ENCODE assay signal across 17 cellular contexts in genomic region chr5:82748688-82749091, GRCh38.
DNase-seq lines count a peak whose midpoint lies in the region; ATAC-seq and TF ChIP-seq lines count a peak whose summit lies in the region.
"Had no signal": no experiment of that assay in that cellular context is flagged by ENCODE, and none has a peak within 500 bp of the region (broad histone marks: within the 10 kb centered on the region; RNA-seq: fewer than 3 reads in every experiment).

No MANE protein-coding gene starts in this region.

- no peak for ATAC-seq in CD8-positive, alpha-beta T cell
- ATAC-seq in activated naive CD8-positive, alpha-beta T cell treated with anti-CD3 and anti-CD28 coated beads, Interleukin-2, amount 10 ng/mL, durations not matched to agents 7 days and 5 days (ENCODE audit: low read depth) = peak; percentile 56
- peak; percentile 55 to 63 for ATAC-seq in natural killer cell treated with Interleukin-12 subunit alpha and Interleukin-12 subunit beta and Interleukin-15 and Interleukin-18, amount 100 ng/mL, for 72 hours
- ATAC-seq: gastrocnemius medialis had no signal

- H3K36me3 Mint-ChIP-seq in CD8-positive, alpha-beta T cell = no peaks in the 10 kb centered on the region
- H3K36me3 Mint-ChIP-seq in activated naive CD8-positive, alpha-beta T cell treated with anti-CD3 and anti-CD28 coated beads, Interleukin-2, amount 10 ng/mL, durations not matched to agents 7 days and 5 days = peaks cover 30% of the 10 kb centered on the region
- H3K36me3 Mint-ChIP-seq in natural killer cell treated with Interleukin-12 subunit alpha and Interleukin-12 subunit beta and Interleukin-15 and Interleukin-18, amount 100 ng/mL, for 72 hours = peaks cover 14% of the 10 kb centered on the region

- H3K27ac ChIP-seq in CD8-positive, alpha-beta T cell (ENCODE audit: low read depth, low read length) = no peak overlapping the region
- H3K27ac ChIP-seq: breast epithelium, C4-2B, gastrocnemius medialis, tibial artery had no signal

- no peaks in the 10 kb centered on the region for H3K9me3 ChIP-seq in CD8-positive, alpha-beta T cell (ENCODE audit: low read length)
- H3K9me3 ChIP-seq: breast epithelium, gastrocnemius medialis had no signal

- no peaks in the 10 kb centered on the region for H3K36me3 ChIP-seq in CD8-positive, alpha-beta T cell (ENCODE audit: insufficient read depth, low read length)
- H3K36me3 ChIP-seq: breast epithelium, gastrocnemius medialis, tibial artery had no signal

- H3K27me3 Mint-ChIP-seq in CD8-positive, alpha-beta T cell (ENCODE audit: low read depth) = no peaks in the 10 kb centered on the region
- H3K27me3 Mint-ChIP-seq in activated naive CD8-positive, alpha-beta T cell treated with anti-CD3 and anti-CD28 coated beads, Interleukin-2, amount 10 ng/mL, durations not matched to agents 7 days and 5 days = peaks cover 3% of the 10 kb centered on the region
- H3K27me3 Mint-ChIP-seq in natural killer cell treated with Interleukin-12 subunit alpha and Interleukin-12 subunit beta and Interleukin-15 and Interleukin-18, amount 100 ng/mL, for 72 hours = no peaks in the 10 kb centered on the region

- POLR2A ChIA-PET in CD8-positive, alpha-beta T cell (lab: Charles Lee) = no interaction called here
- POLR2A ChIA-PET in activated naive CD8-positive, alpha-beta T cell treated with anti-CD3 and anti-CD28 coated beads, Interleukin-2, amount 10 ng/mL, durations not matched to agents 7 days and 5 days (lab: Charles Lee) = no interaction called here

- no peak overlapping the region for H3K4me3 Mint-ChIP-seq in CD8-positive, alpha-beta T cell
- H3K4me3 Mint-ChIP-seq in activated naive CD8-positive, alpha-beta T cell treated with anti-CD3 and anti-CD28 coated beads, Interleukin-2, amount 10 ng/mL, durations not matched to agents 7 days and 5 days = peak overlapping the region; percentile 47
- H3K4me3 Mint-ChIP-seq in natural killer cell treated with Interleukin-12 subunit alpha and Interleukin-12 subunit beta and Interleukin-15 and Interleukin-18, amount 100 ng/mL, for 72 hours = peak overlapping the region; percentile 45
- H3K4me3 Mint-ChIP-seq: HFFc6 had no signal

- CTCF ChIA-PET in CD8-positive, alpha-beta T cell (lab: Charles Lee) = no interaction called here

- H3K4me1 Mint-ChIP-seq in CD8-positive, alpha-beta T cell (ENCODE audit: low read depth) = peaks cover 21% of the 10 kb centered on the region
- peaks cover 24% of the 10 kb centered on the region for H3K4me1 Mint-ChIP-seq in activated naive CD8-positive, alpha-beta T cell treated with anti-CD3 and anti-CD28 coated beads, Interleukin-2, amount 10 ng/mL, durations not matched to agents 7 days and 5 days
- peaks cover 26 to 31% of the 10 kb centered on the region in 2 donors for H3K4me1 Mint-ChIP-seq in natural killer cell treated with Interleukin-12 subunit alpha and Interleukin-12 subunit beta and Interleukin-15 and Interleukin-18, amount 100 ng/mL, for 72 hours (ENCODE audit: low read depth in 2 of 2)

- TF ChIP-seq CTCF in CD8-positive, alpha-beta T cell (IDR thresholded peaks at IDR 0.05) = no peak

- no peaks in the 10 kb centered on the region for H3K9me3 Mint-ChIP-seq in CD8-positive, alpha-beta T cell
- peaks cover 12% of the 10 kb centered on the region for H3K9me3 Mint-ChIP-seq in activated naive CD8-positive, alpha-beta T cell treated with anti-CD3 and anti-CD28 coated beads, Interleukin-2, amount 10 ng/mL, durations not matched to agents 7 days and 5 days
- H3K9me3 Mint-ChIP-seq in natural killer cell treated with Interleukin-12 subunit alpha and Interleukin-12 subunit beta and Interleukin-15 and Interleukin-18, amount 100 ng/mL, for 72 hours = peaks cover 2% of the 10 kb centered on the region

- intact Hi-C loops in CD8-positive, alpha-beta T cell (cut with DNase I, micrococcal nuclease) = loop anchor here in 1 of 2 experiments (1.0 kb wide), 1 partner anchor 32 kb away; no protein-coding TSS in a partner anchor

- no peaks in the 10 kb centered on the region for H3K27me3 ChIP-seq in CD8-positive, alpha-beta T cell (ENCODE audit: insufficient read depth, low read length)
- H3K27me3 ChIP-seq: breast epithelium, gastrocnemius medialis, tibial artery had no signal

- H3K27ac Mint-ChIP-seq in CD8-positive, alpha-beta T cell = peak overlapping the region; percentile 25
- H3K27ac Mint-ChIP-seq in activated naive CD8-positive, alpha-beta T cell treated with anti-CD3 and anti-CD28 coated beads, Interleukin-2, amount 10 ng/mL, durations not matched to agents 7 days and 5 days = peak overlapping the region; percentile 73
- H3K27ac Mint-ChIP-seq in natural killer cell treated with Interleukin-12 subunit alpha and Interleukin-12 subunit beta and Interleukin-15 and Interleukin-18, amount 100 ng/mL, for 72 hours = peak overlapping the region; percentile 17 to 72
- H3K27ac Mint-ChIP-seq: HFFc6 had no signal

- H3K4me1 ChIP-seq in CD8-positive, alpha-beta T cell (ENCODE audit: insufficient read depth, low read length) = peaks cover 18% of the 10 kb centered on the region
- H3K4me1 ChIP-seq: breast epithelium had no signal

- H3K4me3 ChIP-seq in CD8-positive, alpha-beta T cell (ENCODE audit: low read depth, low read length) = no peak overlapping the region
- H3K4me3 ChIP-seq: breast epithelium, gastrocnemius medialis, tibial artery had no signal

- DNase-seq in CD8-positive, alpha-beta T cell = no peak
- DNase-seq in HT1080 (ENCODE audit: low read depth) (peak; percentile 23), NCI-H774 (lab: John Stamatoyannopoulos, UW) (no peak), cortex of kidney (lab: John Stamatoyannopoulos, UW) (no peak), mesenteric fat pad (ENCODE audit: low spot score) (no peak)
- DNase-seq in activated naive CD8-positive, alpha-beta T cell treated with anti-CD3 and anti-CD28 coated beads, Interleukin-2, amount 10 ng/mL, durations not matched to agents 7 days and 5 days = no peak
- no peak for DNase-seq in natural killer cell treated with Interleukin-12 subunit alpha and Interleukin-12 subunit beta and Interleukin-15 and Interleukin-18, amount 100 ng/mL, for 72 hours (ENCODE audit: low spot score)
- no peak for DNase-seq in stimulated activated CD4-positive, alpha-beta T cell treated with anti-CD3 and anti-CD28 coated beads, Interleukin-1b, Interleukin-23, amount 100 ng/mL, for 48 hours
- DNase-seq: activated effector memory CD4-positive, alpha-beta T cell treated with anti-CD3 and anti-CD28 coated beads, Interleukin-2, amount 50 U/mL, for 16 hours; gastrocnemius medialis; HFFc6; MM.1S; NCI-H2081 treated with DMSO at 0.1 percent for 48 hours; T1000; tibial artery had no signal
